In the genomic region with DNA sequence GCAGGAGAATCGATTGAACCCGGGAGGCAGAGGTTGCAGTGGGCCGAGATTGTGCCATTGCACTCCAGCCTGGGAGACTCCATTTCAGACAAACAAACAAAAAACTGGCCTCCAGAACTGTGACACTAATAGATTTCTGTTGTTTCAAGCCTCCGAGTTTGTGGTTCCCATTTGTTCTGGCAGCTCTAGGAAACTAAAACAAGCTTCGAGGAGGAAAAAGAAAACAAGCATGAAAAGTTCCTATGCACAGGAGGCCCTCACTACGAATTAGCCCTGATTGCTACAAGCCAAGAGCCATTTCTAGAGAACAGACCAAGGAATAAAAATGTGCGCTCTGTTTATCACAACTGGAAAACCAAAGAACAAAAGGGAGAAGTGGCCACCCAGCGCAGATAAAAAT, we compare ENCODE assay signal across 1 cellular context.
TF ChIP-seq lines count a peak whose summit lies in the region.

No MANE protein-coding gene starts in this region.

TF ChIP-seq in SK-N-SH treated with all-trans-retinoic acid at 6 μM for 48 hours, 23 proteins besides CTCF, POLR2A, EP300 and RAD21 (continued from another document):
- TF ChIP-seq, protein P1, sequence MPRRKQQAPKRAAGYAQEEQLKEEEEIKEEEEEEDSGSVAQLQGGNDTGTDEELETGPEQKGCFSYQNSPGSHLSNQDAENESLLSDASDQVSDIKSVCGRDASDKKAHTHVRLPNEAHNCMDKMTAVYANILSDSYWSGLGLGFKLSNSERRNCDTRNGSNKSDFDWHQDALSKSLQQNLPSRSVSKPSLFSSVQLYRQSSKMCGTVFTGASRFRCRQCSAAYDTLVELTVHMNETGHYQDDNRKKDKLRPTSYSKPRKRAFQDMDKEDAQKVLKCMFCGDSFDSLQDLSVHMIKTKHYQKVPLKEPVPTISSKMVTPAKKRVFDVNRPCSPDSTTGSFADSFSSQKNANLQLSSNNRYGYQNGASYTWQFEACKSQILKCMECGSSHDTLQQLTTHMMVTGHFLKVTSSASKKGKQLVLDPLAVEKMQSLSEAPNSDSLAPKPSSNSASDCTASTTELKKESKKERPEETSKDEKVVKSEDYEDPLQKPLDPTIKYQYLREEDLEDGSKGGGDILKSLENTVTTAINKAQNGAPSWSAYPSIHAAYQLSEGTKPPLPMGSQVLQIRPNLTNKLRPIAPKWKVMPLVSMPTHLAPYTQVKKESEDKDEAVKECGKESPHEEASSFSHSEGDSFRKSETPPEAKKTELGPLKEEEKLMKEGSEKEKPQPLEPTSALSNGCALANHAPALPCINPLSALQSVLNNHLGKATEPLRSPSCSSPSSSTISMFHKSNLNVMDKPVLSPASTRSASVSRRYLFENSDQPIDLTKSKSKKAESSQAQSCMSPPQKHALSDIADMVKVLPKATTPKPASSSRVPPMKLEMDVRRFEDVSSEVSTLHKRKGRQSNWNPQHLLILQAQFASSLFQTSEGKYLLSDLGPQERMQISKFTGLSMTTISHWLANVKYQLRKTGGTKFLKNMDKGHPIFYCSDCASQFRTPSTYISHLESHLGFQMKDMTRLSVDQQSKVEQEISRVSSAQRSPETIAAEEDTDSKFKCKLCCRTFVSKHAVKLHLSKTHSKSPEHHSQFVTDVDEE (CRISPR knock-in tag; IDR thresholded peaks at IDR 0.05) = no peak
- TF ChIP-seq TOX (CRISPR knock-in tag; IDR thresholded peaks at IDR 0.05; ENCODE audit: borderline replicate concordance) (no peak), SNAI2 (CRISPR knock-in tag; IDR thresholded peaks at IDR 0.05) (no peak), ESRRG (CRISPR knock-in tag; IDR thresholded peaks at IDR 0.05) (no peak)
